Comparison of ENCODE assay signal across 17 cellular contexts in the genomic region with DNA sequence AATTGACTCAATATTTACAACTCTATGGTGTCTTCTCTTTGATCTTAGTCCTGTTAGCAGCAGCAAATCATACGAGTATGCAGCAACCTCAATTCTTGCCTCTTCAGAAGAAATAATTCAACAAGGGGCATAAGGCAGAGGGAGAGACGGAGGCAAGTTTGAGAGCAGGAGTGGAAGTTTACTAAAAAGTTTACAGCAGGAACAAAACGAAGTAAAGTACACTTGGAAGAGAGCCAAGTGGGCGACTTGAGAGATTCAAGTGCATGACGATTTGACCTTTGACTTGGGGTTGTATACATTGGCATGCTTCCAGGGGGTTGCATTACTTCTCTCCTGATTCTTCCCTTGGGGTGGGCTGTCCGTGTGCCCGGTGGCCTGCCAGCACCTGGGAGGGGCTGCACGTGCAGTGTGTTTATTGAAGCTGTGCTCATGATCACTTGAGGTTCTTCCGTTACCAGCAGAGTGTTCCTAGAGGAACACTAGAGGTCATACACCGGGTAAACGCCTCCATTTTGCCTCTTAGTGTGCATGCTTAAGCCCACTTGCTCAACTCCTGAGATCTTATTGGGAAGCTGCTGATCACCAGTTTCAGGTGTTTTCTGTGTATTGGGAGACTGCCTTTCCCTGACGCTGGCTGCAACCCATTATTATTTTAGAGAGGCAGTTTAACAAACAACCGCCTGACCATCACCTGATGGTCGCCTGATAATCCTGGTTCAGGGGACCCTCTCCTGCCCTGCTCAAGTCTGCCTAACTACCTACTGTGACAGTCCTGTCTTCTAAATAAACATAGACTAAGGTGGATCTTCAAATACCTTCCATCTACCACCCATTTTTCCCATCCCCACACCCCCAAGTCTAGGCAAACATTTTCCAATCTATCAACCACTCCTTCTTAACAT.
DNase-seq lines count a peak whose midpoint lies in the region; ATAC-seq and TF ChIP-seq lines count a peak whose summit lies in the region.
"Had no signal": no experiment of that assay in that cellular context is flagged by ENCODE, and none has a peak within 500 bp of the region (broad histone marks: within the 10 kb centered on the region; RNA-seq: fewer than 3 reads in every experiment).

No MANE protein-coding gene starts in this region.

- intact Hi-C loops in mucosa of descending colon (cut with DNase I, micrococcal nuclease): no loop called here

- peak; percentile 92 for ATAC-seq in mucosa of descending colon
- no peak for ATAC-seq in GM19324 (IDR thresholded peaks at IDR 0.05; ENCODE audit: low FRiP score, unreplicated experiment)
- ATAC-seq: activated CD8-positive, alpha-beta T cell treated with anti-CD3 and anti-CD28 coated beads, Interleukin-2, amount 10 ng/mL, durations not matched to agents 7 days and 5 days; psoas muscle had no signal

- in situ Hi-C loops in brain microvascular endothelial cell (cut with HindIII; ENCODE audit: low pct_ligation_motif_present, low sequenced_read_pairs): no loop called here

- DNase-seq in DMS53 treated with DMSO at 0.1 percent for 48 hours (lab: John Stamatoyannopoulos, UW; ENCODE audit: unreplicated experiment): peak; percentile 88
- peak; percentile 27 for DNase-seq in NCI-H2196 treated with DMSO at 0.1 percent for 48 hours (lab: John Stamatoyannopoulos, UW; ENCODE audit: unreplicated experiment)
- peak; percentile 6 for DNase-seq in brain microvascular endothelial cell
- peak; percentile 73 to 88 (median 78) for DNase-seq in mucosa of descending colon
- no peak for DNase-seq in stimulated activated CD4-positive, alpha-beta T cell treated with anti-CD3 and anti-CD28 coated beads, Interleukin-2, amount 100 ng/mL, for 24 hours
- DNase-seq in NCI-H1092 treated with DMSO at 0.1 percent for 48 hours (lab: John Stamatoyannopoulos, UW): no peak
- DNase-seq in RWPE1 (ENCODE audit: low spot score): no peak
- DNase-seq: activated CD8-positive, alpha-beta T cell treated with anti-CD3 and anti-CD28 coated beads, Interleukin-2, amount 10 ng/mL, durations not matched to agents 7 days and 5 days; activated naive CD4-positive, alpha-beta T cell treated with Interleukin-2 at 50 U/mL for 16 hours; GDM1; KBM-7; NCI-H187 treated with DMSO at 0.1 percent for 48 hours; psoas muscle; stimulated activated CD4-positive, alpha-beta T cell treated with anti-CD3 and anti-CD28 coated beads, Interleukin-4, amount 100 ng/mL, for 1 hour; stimulated activated naive CD4-positive, alpha-beta T cell treated with Interleukin-2 at 50 U/mL for 16 hours had no signal

- H3K9me3 ChIP-seq in mucosa of descending colon: no peaks in the 10 kb centered on the region
- H3K9me3 ChIP-seq: esophagus muscularis mucosa, psoas muscle had no signal

- no peak for TF ChIP-seq CTCF in brain microvascular endothelial cell (IDR thresholded peaks at IDR 0.05; ENCODE audit: low read depth, low read length, missing control alignments)
- no peak for TF ChIP-seq CTCF in mucosa of descending colon (IDR thresholded peaks at IDR 0.05)
- no peak for TF ChIP-seq CTCF in RWPE1 (conservative IDR thresholded peaks at IDR 0.05; ENCODE audit: low read depth)

- POLR2A ChIA-PET in RWPE1 (lab: Yijun Ruan, JAX; ENCODE audit: low non-redundant PET): no interaction called here

- CTCF ChIA-PET in RWPE1 (lab: Yijun Ruan, JAX): no interaction called here

- no peaks in the 10 kb centered on the region for H3K36me3 ChIP-seq in brain microvascular endothelial cell (replicated peaks)
- no peaks in the 10 kb centered on the region for H3K36me3 ChIP-seq in mucosa of descending colon (ENCODE audit: low read depth)
- H3K36me3 ChIP-seq: esophagus muscularis mucosa had no signal

- no peaks in the 10 kb centered on the region for H3K27me3 ChIP-seq in brain microvascular endothelial cell (replicated peaks)

- H3K4me3 ChIP-seq in brain microvascular endothelial cell (ENCODE audit: low read depth, low read length) (no peak overlapping the region), mucosa of descending colon (no peak overlapping the region)
- H3K4me3 ChIP-seq: esophagus muscularis mucosa, psoas muscle had no signal

- no peak overlapping the region for H3K27ac ChIP-seq in brain microvascular endothelial cell
- no peak overlapping the region for H3K27ac ChIP-seq in RWPE1
- H3K27ac ChIP-seq: esophagus muscularis mucosa, psoas muscle had no signal

- peaks cover 16% of the 10 kb centered on the region for H3K4me1 ChIP-seq in mucosa of descending colon (ENCODE audit: low read depth)

Comparison
In these comparisons a context has a peak if more than half of its experiments do, and no peak if none do; other contexts are left out.
1. DNase-seq: peak in DMS53 treated with DMSO at 0.1 percent for 48 hours (single experiment), NCI-H2196 treated with DMSO at 0.1 percent for 48 hours (single experiment), brain microvascular endothelial cell (single experiment) and mucosa of descending colon (3 of 3); none in stimulated activated CD4-positive, alpha-beta T cell treated with anti-CD3 and anti-CD28 coated beads, Interleukin-2, amount 100 ng/mL, for 24 hours (0 of 2), NCI-H1092 treated with DMSO at 0.1 percent for 48 hours (single experiment) and RWPE1 (single experiment).